Comparison of ENCODE assay signal across 1 cellular context in genomic region chr12:50924439-50925341, GRCh38.
TF ChIP-seq lines count a peak whose summit lies in the region.

No MANE protein-coding gene starts in this region.

TF ChIP-seq in HEK293, 187 proteins besides CTCF, POLR2A, EP300 and RAD21 (continued from another document and continues in another):
- TF ChIP-seq ZBTB6 (tag by site-specific recombination; IDR thresholded peaks at IDR 0.05) (no peak), HOXD13 (CRISPR knock-in tag; IDR thresholded peaks at IDR 0.05; ENCODE audit: borderline replicate concordance) (no peak), SCRT2 (tag by site-specific recombination; IDR thresholded peaks at IDR 0.05) (peak; percentile 96), ZNF747 (tag by site-specific recombination; IDR thresholded peaks at IDR 0.05) (no peak), ZNF670 (tag by site-specific recombination; IDR thresholded peaks at IDR 0.05; ENCODE audit: low read depth) (no peak), KLF8 (tag by site-specific recombination; IDR thresholded peaks at IDR 0.05) (peak; percentile 34; the same call in 1 of the 2 replicates), ZNF501 (tag by site-specific recombination; IDR thresholded peaks at IDR 0.05) (0 out of 2 replicates have a peak, but pooled peaks have one; percentile 20), KLF16 (tag by site-specific recombination; IDR thresholded peaks at IDR 0.05) (no peak), ZNF514 (tag by site-specific recombination; IDR thresholded peaks at IDR 0.05) (no peak), ZFHX2 (tag by site-specific recombination; conservative IDR thresholded peaks at IDR 0.05) (peak; percentile 30; the same call in 1 of the 2 replicates), ZNF302 (tag by site-specific recombination; IDR thresholded peaks at IDR 0.05; ENCODE audit: low read depth) (no peak), ZBTB1 (tag by site-specific recombination; IDR thresholded peaks at IDR 0.05) (no peak), ZNF423 (tag by site-specific recombination; IDR thresholded peaks at IDR 0.05) (no peak), ZBTB44 (tag by site-specific recombination; IDR thresholded peaks at IDR 0.05) (no peak; the same call in 1 of the 2 replicates), KLF7 (tag by site-specific recombination; IDR thresholded peaks at IDR 0.05; ENCODE audit: borderline replicate concordance) (no peak), ZNF561 (tag by site-specific recombination; IDR thresholded peaks at IDR 0.05; ENCODE audit: borderline replicate concordance) (peak; percentile 76), ZXDB (tag by site-specific recombination; IDR thresholded peaks at IDR 0.05) (peak; percentile 38; the same call in 1 of the 2 replicates), ZNF366 (tag by site-specific recombination; conservative IDR thresholded peaks at IDR 0.05) (peak; percentile 79), ZBTB7A (tag by site-specific recombination; IDR thresholded peaks at IDR 0.05; ENCODE audit: low read depth) (no peak), GLI4 (tag by site-specific recombination; IDR thresholded peaks at IDR 0.05) (no peak), SETDB1 (IDR thresholded peaks at IDR 0.05; ENCODE audit: insufficient read length, low read length) (no peak), WT1 (tag by site-specific recombination; IDR thresholded peaks at IDR 0.05) (no peak), IKZF3 (tag by site-specific recombination; IDR thresholded peaks at IDR 0.05) (peak; percentile 94), ZNF48 (tag by site-specific recombination; IDR thresholded peaks at IDR 0.05) (no peak), ZNF600 (tag by site-specific recombination; IDR thresholded peaks at IDR 0.05) (0 out of 2 replicates have a peak, but pooled peaks have one; percentile 56), BCL11A (tag by site-specific recombination; IDR thresholded peaks at IDR 0.05; ENCODE audit: low read depth) (no peak), REST (tag by site-specific recombination; IDR thresholded peaks at IDR 0.05) (peak; percentile 65; the same call in 1 of the 2 replicates), ZNF530 (tag by site-specific recombination; IDR thresholded peaks at IDR 0.05; ENCODE audit: low read depth) (no peak), ZIC2 (tag by site-specific recombination; IDR thresholded peaks at IDR 0.05) (0 out of 2 replicates have a peak, but pooled peaks have one; percentile 28), GLIS1 (tag by site-specific recombination; IDR thresholded peaks at IDR 0.05) (peak; percentile 28), GLIS2 (tag by site-specific recombination; IDR thresholded peaks at IDR 0.05) (0 out of 2 replicates have a peak, but pooled peaks have one; percentile 14), ZEB2 (tag by site-specific recombination; IDR thresholded peaks at IDR 0.05) (no peak), GLI2 (tag by site-specific recombination; IDR thresholded peaks at IDR 0.05; ENCODE audit: borderline replicate concordance, low read depth) (no peak), PATZ1 (tag by site-specific recombination; IDR thresholded peaks at IDR 0.05) (peak; percentile 25; the same call in 1 of the 2 replicates), ZNF777 (tag by site-specific recombination; IDR thresholded peaks at IDR 0.05; ENCODE audit: borderline replicate concordance) (no peak), KLF10 (tag by site-specific recombination; IDR thresholded peaks at IDR 0.05) (0 out of 2 replicates have a peak, but pooled peaks have one; percentile 58), ZNF610 (tag by site-specific recombination; IDR thresholded peaks at IDR 0.05; ENCODE audit: borderline replicate concordance) (no peak), ZNF121 (tag by site-specific recombination; IDR thresholded peaks at IDR 0.05) (no peak), ZBTB8A (tag by site-specific recombination; IDR thresholded peaks at IDR 0.05) (0 out of 2 replicates have a peak, but pooled peaks have one; percentile 25), ZNF148 (tag by site-specific recombination; IDR thresholded peaks at IDR 0.05; ENCODE audit: borderline replicate concordance) (no peak), ZNF2 (tag by site-specific recombination; IDR thresholded peaks at IDR 0.05) (0 out of 2 replicates have a peak, but pooled peaks have one; percentile 15), PRDM2 (tag by site-specific recombination; IDR thresholded peaks at IDR 0.05; ENCODE audit: borderline replicate concordance) (no peak), PRDM6 (tag by site-specific recombination; IDR thresholded peaks at IDR 0.05) (peak; percentile 84)
